Comparison of ENCODE assay signal across 1 cellular context in the genomic region with DNA sequence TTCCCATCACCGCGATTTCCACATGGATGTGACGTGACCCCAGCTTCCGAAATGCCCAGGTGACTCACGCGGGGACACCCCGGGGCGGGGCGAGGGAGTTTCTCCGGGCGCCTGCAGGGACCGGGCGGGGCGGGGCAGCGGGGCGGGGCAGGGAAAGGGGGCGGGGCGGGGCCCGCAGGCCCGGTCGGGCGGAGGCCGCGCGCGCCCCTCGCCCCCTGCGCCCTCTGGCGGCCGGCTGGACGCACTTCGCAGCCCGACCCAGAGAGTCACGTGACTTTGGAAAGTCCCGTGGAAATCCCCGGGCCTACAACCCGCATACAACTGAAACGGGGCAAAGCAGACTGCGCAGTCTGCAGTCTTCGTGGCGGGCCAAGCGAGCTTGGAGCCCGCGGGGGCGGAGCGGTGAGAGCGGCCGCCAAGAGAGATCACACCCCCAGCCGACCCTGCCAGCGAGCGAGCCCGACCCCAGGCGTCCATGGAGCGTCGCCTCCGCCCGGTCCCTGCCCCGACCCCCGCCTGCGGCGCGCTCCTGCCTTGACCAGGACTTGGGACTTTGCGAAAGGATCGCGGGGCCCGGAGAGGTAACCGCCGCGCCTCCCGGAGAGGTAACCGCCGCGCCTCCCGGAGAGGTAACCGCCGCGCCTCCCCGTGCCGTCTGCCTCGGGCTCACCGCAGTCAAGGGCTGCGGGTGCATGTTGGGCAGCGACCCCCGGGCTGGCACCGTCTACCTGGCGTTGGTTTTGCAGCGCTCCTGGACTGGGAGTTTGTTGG.
TF ChIP-seq lines count a peak whose summit lies in the region.

A gene (plus strand): TSS at position 346 of the 771 bp plus-strand sequence. CDS start 3,969 bp downstream, outside the sequence.

TF ChIP-seq in HepG2, 621 proteins besides CTCF, POLR2A, EP300 and RAD21 (continued from another document):
- 0 out of 2 replicates have a peak, but pooled peaks have one; percentile 5 for TF ChIP-seq KAT2B (IDR thresholded peaks at IDR 0.05; ENCODE audit: borderline replicate concordance, low read depth, low read length)
- peak; percentile 98 for TF ChIP-seq HNRNPLL (IDR thresholded peaks at IDR 0.05; ENCODE audit: low read depth, low read length, poor library complexity, severe bottlenecking)
- TF ChIP-seq TBL1XR1 (IDR thresholded peaks at IDR 0.05; ENCODE audit: borderline replicate concordance, low read length, partially characterized antibody): peak; percentile 86
- TF ChIP-seq, protein P1, sequence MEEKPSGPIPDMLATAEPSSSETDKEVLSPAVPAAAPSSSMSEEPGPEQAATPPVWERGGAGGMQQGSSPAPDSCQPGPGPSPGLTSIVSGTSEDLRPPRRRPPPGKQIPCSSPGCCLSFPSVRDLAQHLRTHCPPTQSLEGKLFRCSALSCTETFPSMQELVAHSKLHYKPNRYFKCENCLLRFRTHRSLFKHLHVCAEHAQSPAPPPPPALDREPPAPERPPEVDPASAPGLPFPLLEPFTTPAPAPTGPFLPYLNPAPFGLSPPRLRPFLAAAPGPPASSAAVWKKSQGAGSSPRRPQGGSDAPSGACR (CRISPR knock-in tag; IDR thresholded peaks at IDR 0.05): peak; percentile 89; the same call in 1 of the 2 replicates
- TF ChIP-seq FOXO1 (CRISPR knock-in tag; IDR thresholded peaks at IDR 0.05): peak; percentile 51; the same call in 1 of the 2 replicates
- TF ChIP-seq MYC (CRISPR knock-in tag; IDR thresholded peaks at IDR 0.05; ENCODE audit: borderline replicate concordance): peak; percentile 68; the same call in 1 of the 2 replicates
- TF ChIP-seq ZNF253 (CRISPR knock-in tag; IDR thresholded peaks at IDR 0.05; ENCODE audit: borderline replicate concordance): peak; percentile 43; the same call in 1 of the 2 replicates
- TF ChIP-seq, protein P2, sequence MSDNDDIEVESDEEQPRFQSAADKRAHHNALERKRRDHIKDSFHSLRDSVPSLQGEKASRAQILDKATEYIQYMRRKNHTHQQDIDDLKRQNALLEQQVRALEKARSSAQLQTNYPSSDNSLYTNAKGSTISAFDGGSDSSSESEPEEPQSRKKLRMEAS (IDR thresholded peaks at IDR 0.05): peak; percentile 56
- TF ChIP-seq TAF1 (CRISPR knock-in tag; IDR thresholded peaks at IDR 0.05): peak; percentile 96
